Comparison of ENCODE assay signal across 25 cellular contexts in genomic region chr11:9176550-9176949, GRCh38.
DNase-seq lines count a peak whose midpoint lies in the region; ATAC-seq and TF ChIP-seq lines count a peak whose summit lies in the region.
"Had no signal": no experiment of that assay in that cellular context is flagged by ENCODE, and none has a peak within 500 bp of the region (broad histone marks: within the 10 kb centered on the region; RNA-seq: fewer than 3 reads in every experiment).

No MANE protein-coding gene starts in this region.

- no peaks in the 10 kb centered on the region for H3K27me3 ChIP-seq in thyroid gland
- H3K27me3 ChIP-seq: gastroesophageal sphincter, upper lobe of left lung had no signal

- peak; percentile 95 for ATAC-seq in stimulated activated effector memory CD8-positive, alpha-beta T cell treated with anti-CD3 and anti-CD28 coated beads, Interleukin-12 subunit alpha, Interleukin-12 subunit beta, amount 100 ng/mL, for 72 hours
- ATAC-seq: gastroesophageal sphincter; natural killer cell treated with Interleukin-12 subunit alpha and Interleukin-12 subunit beta and Interleukin-15 and Interleukin-18, amount 100 ng/mL, for 72 hours; Right ventricle myocardium inferior had no signal

- H3K4me3 ChIP-seq in thyroid gland (replicated peaks in 1 of 3): no peak overlapping the region
- H3K4me3 ChIP-seq: gastroesophageal sphincter, lung, upper lobe of left lung had no signal

- H3K4me3 Mint-ChIP-seq in activated T-cell treated with anti-CD3 and anti-CD28 coated beads, Interleukin-2, amount 50 U/mL, for 24 hours: no peak overlapping the region
- H3K4me3 Mint-ChIP-seq in stimulated activated effector memory CD8-positive, alpha-beta T cell treated with anti-CD3 and anti-CD28 coated beads, Interleukin-12 subunit alpha, Interleukin-12 subunit beta, amount 100 ng/mL, for 72 hours: no peak overlapping the region
- H3K4me3 Mint-ChIP-seq: activated CD4-positive, alpha-beta memory T cell treated with anti-CD3 and anti-CD28 coated beads, Interleukin-2, amount 10 ng/mL, durations not matched to agents 7 days and 5 days; CD4-positive, CD25-positive, alpha-beta regulatory T cell; natural killer cell treated with Interleukin-12 subunit alpha and Interleukin-12 subunit beta and Interleukin-15 and Interleukin-18, amount 100 ng/mL, for 72 hours had no signal

- H3K27ac Mint-ChIP-seq in activated T-cell treated with anti-CD3 and anti-CD28 coated beads, Interleukin-2, amount 50 U/mL, for 24 hours: peak overlapping the region; percentile 44
- H3K27ac Mint-ChIP-seq in stimulated activated effector memory CD8-positive, alpha-beta T cell treated with anti-CD3 and anti-CD28 coated beads, Interleukin-12 subunit alpha, Interleukin-12 subunit beta, amount 100 ng/mL, for 72 hours: no peak overlapping the region
- H3K27ac Mint-ChIP-seq: activated CD4-positive, alpha-beta memory T cell treated with anti-CD3 and anti-CD28 coated beads, Interleukin-2, amount 10 ng/mL, durations not matched to agents 7 days and 5 days; CD4-positive, CD25-positive, alpha-beta regulatory T cell; natural killer cell treated with Interleukin-12 subunit alpha and Interleukin-12 subunit beta and Interleukin-15 and Interleukin-18, amount 100 ng/mL, for 72 hours had no signal

- peaks cover 9% of the 10 kb centered on the region for H3K4me1 Mint-ChIP-seq in activated T-cell treated with anti-CD3 and anti-CD28 coated beads, Interleukin-2, amount 50 U/mL, for 24 hours (ENCODE audit: low read depth)
- no peaks in the 10 kb centered on the region for H3K4me1 Mint-ChIP-seq in stimulated activated effector memory CD8-positive, alpha-beta T cell treated with anti-CD3 and anti-CD28 coated beads, Interleukin-12 subunit alpha, Interleukin-12 subunit beta, amount 100 ng/mL, for 72 hours

- DNase-seq in activated T-cell treated with anti-CD3 and anti-CD28 coated beads, Interleukin-2, amount 50 U/mL, for 24 hours: no peak
- no peak for DNase-seq in activated T-cell treated with anti-CD3 and anti-CD28 coated beads for 4 hours
- peak; percentile 45 for DNase-seq in ELR (ENCODE audit: low read depth)
- DNase-seq in stimulated activated effector memory CD8-positive, alpha-beta T cell treated with anti-CD3 and anti-CD28 coated beads, Interleukin-12 subunit alpha, Interleukin-12 subunit beta, amount 100 ng/mL, for 72 hours (ENCODE audit: low spot score in 2 of 2): no peak
- no peak for DNase-seq in NCI-H748 treated with DMSO at 0.1 percent for 48 hours (lab: John Stamatoyannopoulos, UW)
- DNase-seq in NCI-H526 treated with DMSO at 0.1 percent for 48 hours (lab: John Stamatoyannopoulos, UW): no peak
- no peak for DNase-seq in thyroid gland
- DNase-seq: activated CD4-positive, alpha-beta memory T cell treated with anti-CD3 and anti-CD28 coated beads, Interleukin-2, amount 10 ng/mL, durations not matched to agents 7 days and 5 days; activated CD4-positive, CD25-positive, alpha-beta regulatory T cell treated with anti-CD3 and anti-CD28 coated beads, Interleukin-2, amount 50 U/mL, for 72 hours; activated naive CD4-positive, alpha-beta T cell; amygdala; Calu3; CD4-positive, CD25-positive, alpha-beta regulatory T cell; DMS79 treated with DMSO at 0.1 percent for 48 hours; kidney glomerular epithelial cell; NCI-H1417 treated with DMSO at 0.1 percent for 48 hours; NCI-H2029 treated with DMSO at 0.1 percent for 48 hours; NCI-H526; stimulated activated CD4-positive, alpha-beta T cell treated with anti-CD3 and anti-CD28 coated beads, Interleukin-4, amount 100 ng/mL, for 24 hours; upper lobe of left lung had no signal

- H3K27ac ChIP-seq in angular gyrus (ENCODE audit: low read depth, low read length) (peak overlapping the region; percentile 34), thyroid gland (no peak overlapping the region)
- H3K27ac ChIP-seq: gastroesophageal sphincter, upper lobe of left lung had no signal

- no peaks in the 10 kb centered on the region for H3K9me3 ChIP-seq in thyroid gland
- H3K9me3 ChIP-seq: gastroesophageal sphincter, upper lobe of left lung had no signal

- TF ChIP-seq CTCF in thyroid gland (IDR thresholded peaks at IDR 0.05): no peak

- no peaks in the 10 kb centered on the region for H3K9me3 Mint-ChIP-seq in activated T-cell treated with anti-CD3 and anti-CD28 coated beads, Interleukin-2, amount 50 U/mL, for 24 hours
- H3K9me3 Mint-ChIP-seq in stimulated activated effector memory CD8-positive, alpha-beta T cell treated with anti-CD3 and anti-CD28 coated beads, Interleukin-12 subunit alpha, Interleukin-12 subunit beta, amount 100 ng/mL, for 72 hours: no peaks in the 10 kb centered on the region
- H3K9me3 Mint-ChIP-seq: natural killer cell treated with Interleukin-12 subunit alpha and Interleukin-12 subunit beta and Interleukin-15 and Interleukin-18, amount 100 ng/mL, for 72 hours had no signal

- peaks cover 9 to 12% of the 10 kb centered on the region in 2 donors for H3K36me3 ChIP-seq in thyroid gland

- H3K36me3 Mint-ChIP-seq in activated T-cell treated with anti-CD3 and anti-CD28 coated beads, Interleukin-2, amount 50 U/mL, for 24 hours (ENCODE audit: low read depth): peaks cover 84% of the 10 kb centered on the region
- peaks cover 34% of the 10 kb centered on the region for H3K36me3 Mint-ChIP-seq in stimulated activated effector memory CD8-positive, alpha-beta T cell treated with anti-CD3 and anti-CD28 coated beads, Interleukin-12 subunit alpha, Interleukin-12 subunit beta, amount 100 ng/mL, for 72 hours

- TF ChIP-seq POLR2A in thyroid gland (IDR thresholded peaks at IDR 0.05): no peak

- H3K27me3 Mint-ChIP-seq in activated T-cell treated with anti-CD3 and anti-CD28 coated beads, Interleukin-2, amount 50 U/mL, for 24 hours: no peaks in the 10 kb centered on the region
- H3K27me3 Mint-ChIP-seq: activated CD4-positive, alpha-beta memory T cell treated with anti-CD3 and anti-CD28 coated beads, Interleukin-2, amount 10 ng/mL, durations not matched to agents 7 days and 5 days; CD4-positive, CD25-positive, alpha-beta regulatory T cell; natural killer cell treated with Interleukin-12 subunit alpha and Interleukin-12 subunit beta and Interleukin-15 and Interleukin-18, amount 100 ng/mL, for 72 hours had no signal

- intact Hi-C loops in thyroid gland (cut with DNase I): no loop called here

- H3K4me1 ChIP-seq in thyroid gland: peaks cover 0 to 11% of the 10 kb centered on the region in 2 donors
